ENCODE assay signal across 8 cellular contexts in the genomic region with DNA sequence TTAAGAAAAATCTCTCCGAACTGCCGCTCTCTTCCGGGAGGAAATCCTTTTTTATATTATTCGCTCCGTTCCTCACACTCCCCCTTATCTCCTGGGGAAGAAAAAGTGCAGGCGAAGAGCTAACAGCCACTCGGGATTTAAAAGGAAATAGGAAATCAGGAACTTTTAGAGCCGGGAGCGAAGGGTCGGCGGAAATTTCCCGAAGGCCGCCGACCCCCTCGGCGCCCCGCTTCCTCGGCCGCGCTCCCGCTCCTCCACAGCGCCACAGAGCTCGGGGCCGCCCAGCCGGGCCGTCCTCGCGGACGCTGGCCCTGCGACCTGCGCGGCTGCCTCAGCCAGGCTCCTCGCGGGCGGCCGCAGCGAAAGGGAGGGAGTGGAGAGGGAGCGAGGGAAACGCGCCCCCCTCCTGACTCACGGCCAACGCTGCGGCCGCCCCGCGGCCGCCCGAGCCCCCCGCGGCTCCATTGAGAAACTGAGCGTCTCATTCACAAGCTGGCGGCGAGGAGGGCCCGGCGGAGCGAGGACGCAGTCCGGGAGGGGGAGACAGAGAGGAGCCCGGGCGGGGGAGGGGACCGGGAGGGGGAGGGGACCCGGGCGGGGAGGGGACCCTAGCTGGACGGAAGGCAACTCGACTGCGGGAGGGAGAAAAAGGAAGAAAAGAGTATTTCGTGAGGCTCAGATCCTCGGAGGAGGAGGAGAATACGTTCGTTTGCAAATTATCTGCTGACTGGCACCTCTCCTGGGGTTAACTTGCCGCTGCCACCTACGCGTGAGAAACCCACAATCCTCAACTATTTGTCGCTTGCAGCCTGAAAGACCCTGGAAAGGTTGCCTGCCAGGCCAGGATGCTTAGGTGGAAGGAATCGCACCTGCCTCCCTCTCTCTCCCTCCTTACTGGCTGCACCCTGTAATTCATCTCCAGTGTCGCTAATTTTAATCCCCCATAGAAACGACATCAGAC. TPM values are rescaled to one million over a fixed set of nuclear protein-coding genes. Genes with fewer than 3 reads are reported as not detected.
DNase-seq lines count a peak whose midpoint lies in the region; TF ChIP-seq lines count a peak whose summit lies in the region.

Gene PTPN9, minus strand, starts transcription at position 368 of the 961 bp plus-strand sequence. CDS start 539 bp downstream, outside the sequence.

- no peak for DNase-seq in AG09309 (ENCODE audit: low read depth)
- peak in 60 of 76 experiments; percentile 10 to 71 (median 52) for DNase-seq in HUDEP-2 (lab: John Stamatoyannopoulos, UW; ENCODE audit: unreplicated experiment in 76 of 76)
- peak; percentile 20 for DNase-seq in OCI-M2 (lab: John Stamatoyannopoulos, UW; ENCODE audit: unreplicated experiment)
- peak; percentile 69 for DNase-seq in activated T-cell treated with anti-CD3 and anti-CD28 coated beads for 48 hours (ENCODE audit: low read depth)
- DNase-seq in erythroblast (lab: John Stamatoyannopoulos, UW), result peak; percentile 76 to 82
- DNase-seq in mucosa of gallbladder (ENCODE audit: low spot score), result peak; percentile 70
- peak; percentile 27 to 52 for DNase-seq in stimulated activated CD8-positive, alpha-beta memory T cell treated with anti-CD3 and anti-CD28 coated beads, Interleukin-4, amount 100 ng/mL, for 1 hour (ENCODE audit: low read depth in 2 of 2, low spot score in 1 of 2)

- peak; percentile 50 for TF ChIP-seq CTCF in AG09309 (IDR thresholded peaks at IDR 0.05; ENCODE audit: control insufficient read depth, insufficient read depth, low read depth, low read length, missing control alignments)

- peak; percentile 52 for TF ChIP-seq POLR2A in GM19193 (IDR thresholded peaks at IDR 0.05; ENCODE audit: extremely low read depth, insufficient read depth, insufficient read length)
- no peak for TF ChIP-seq POLR2A in erythroblast (IDR thresholded peaks at IDR 0.05; ENCODE audit: low read length)

- H3K4me3 ChIP-seq in AG09309 (ENCODE audit: control insufficient read depth, low read depth, low read length), result peak within 1 kb of the TSS; percentile 98

RNA-seq across cellular contexts. Expression of gene PTPN9, which starts in this region (rescaled TPM):
- 35.4 TPM for total RNA-seq in mucosa of gallbladder
